Comparison of ENCODE assay signal across 25 cellular contexts in genomic region chr22:16967453-16968217, GRCh38. TPM values are rescaled to one million over a fixed set of nuclear protein-coding genes. Genes with fewer than 3 reads are reported as not detected.
"Had no signal": no experiment of that assay in that cellular context is flagged by ENCODE, and none has a peak within 500 bp of the region (broad histone marks: within the 10 kb centered on the region; RNA-seq: fewer than 3 reads in every experiment).

No MANE protein-coding gene starts in this region.

- H3K27ac ChIP-seq: adrenal gland, Peyer's patch, RWPE1, SJCRH30 had no signal

- H3K4me1 ChIP-seq: adrenal gland, Peyer's patch, SJCRH30 had no signal

- H3K4me3 ChIP-seq: adrenal gland, Peyer's patch, SJCRH30 had no signal

- ATAC-seq: activated CD4-positive, CD25-positive, alpha-beta regulatory T cell treated with anti-CD3 and anti-CD28 coated beads, Interleukin-2, amount 50 U/mL, for 24 hours; activated CD8-positive, alpha-beta memory T cell treated with anti-CD3 and anti-CD28 coated beads, Interleukin-2, amount 10 ng/mL, durations not matched to agents 7 days and 5 days; activated CD8-positive, alpha-beta T cell treated with anti-CD3 and anti-CD28 coated beads, Interleukin-2, amount 10 ng/mL, durations not matched to agents 7 days and 5 days; activated T-helper 17 cell treated with anti-CD3 and anti-CD28 coated beads, Interleukin-2, amount 50 U/mL, for 72 hours; SK-N-SH treated with all-trans-retinoic acid at 6 μM for 48 hours had no signal

- H3K9me3 ChIP-seq: adrenal gland, Peyer's patch, SJCRH30 had no signal

- H3K27me3 ChIP-seq: adrenal gland, Peyer's patch had no signal

- DNase-seq: activated CD4-positive, alpha-beta T cell treated with anti-CD3 and anti-CD28 coated beads for 4 hours; activated CD8-positive, alpha-beta memory T cell treated with anti-CD3 and anti-CD28 coated beads, Interleukin-2, amount 10 ng/mL, durations not matched to agents 7 days and 5 days; activated CD8-positive, alpha-beta T cell treated with anti-CD3 and anti-CD28 coated beads, Interleukin-2, amount 10 ng/mL, durations not matched to agents 7 days and 5 days; activated naive CD4-positive, alpha-beta T cell treated with anti-CD3 and anti-CD28 coated beads, Interleukin-2, amount 50 U/mL, for 16 hours; activated naive CD8-positive, alpha-beta T cell treated with anti-CD3 and anti-CD28 coated beads, Interleukin-2, amount 10 ng/mL, durations not matched to agents 7 days and 5 days; adrenal gland; anterior cingulate cortex; caudate nucleus; Karpas-422; MM.1S; NCI-H1048; NCI-H146; NCI-H187 treated with DMSO at 0.1 percent for 48 hours; NCI-H2081 treated with DMSO at 0.1 percent for 48 hours; NCI-H446; NCI-H524; Peyer's patch; Right ventricle myocardium superior; SJCRH30; SW 1271 had no signal

- H3K36me3 ChIP-seq: adrenal gland, Peyer's patch, SJCRH30 had no signal

RNA-seq across cellular contexts. Expression of gene GAB4, which starts 40.4 kb away (rescaled TPM):
- total RNA-seq: activated CD8-positive, alpha-beta memory T cell treated with anti-CD3 and anti-CD28 coated beads, Interleukin-2, amount 10 ng/mL, durations not matched to agents 7 days and 5 days; activated CD8-positive, alpha-beta T cell treated with anti-CD3 and anti-CD28 coated beads, Interleukin-2, amount 10 ng/mL, durations not matched to agents 7 days and 5 days; activated naive CD8-positive, alpha-beta T cell treated with anti-CD3 and anti-CD28 coated beads, Interleukin-2, amount 10 ng/mL, durations not matched to agents 7 days and 5 days; activated T-helper 17 cell treated with anti-CD3 and anti-CD28 coated beads, Interleukin-2, amount 50 U/mL, for 72 hours; adrenal gland; Peyer's patch; Right ventricle myocardium superior; SJCRH30; T-helper 1 cell treated with Interleukin-12 subunit alpha and Interleukin-12 subunit beta and Interleukin-4 antibody, amounts not matched to agents 30 ng/mL and 1 ng/mL, for 36 hours had no signal
